ENCODE assay signal across 20 cellular contexts in the genomic region with DNA sequence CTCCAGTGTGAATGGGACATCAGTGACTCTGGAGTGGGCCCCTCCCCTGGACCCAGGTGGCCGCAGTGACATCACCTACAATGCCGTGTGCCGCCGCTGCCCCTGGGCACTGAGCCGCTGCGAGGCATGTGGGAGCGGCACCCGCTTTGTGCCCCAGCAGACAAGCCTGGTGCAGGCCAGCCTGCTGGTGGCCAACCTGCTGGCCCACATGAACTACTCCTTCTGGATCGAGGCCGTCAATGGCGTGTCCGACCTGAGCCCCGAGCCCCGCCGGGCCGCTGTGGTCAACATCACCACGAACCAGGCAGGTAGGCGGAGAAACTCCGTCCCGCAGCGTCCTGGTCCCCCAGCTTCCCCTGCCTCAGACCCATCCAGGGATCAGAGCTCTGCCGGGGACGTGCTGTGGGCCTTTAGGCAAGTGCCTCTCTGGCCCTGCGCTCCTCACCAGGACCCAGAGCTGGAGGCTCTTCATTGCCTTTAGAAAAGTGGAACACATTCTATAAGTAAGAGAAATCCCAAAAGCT. TPM values are rescaled to one million over a fixed set of nuclear protein-coding genes. Genes with fewer than 3 reads are reported as not detected.
DNase-seq lines count a peak whose midpoint lies in the region; ATAC-seq and TF ChIP-seq lines count a peak whose summit lies in the region.
"Had no signal": no experiment of that assay in that cellular context is flagged by ENCODE, and none has a peak within 500 bp of the region (broad histone marks: within the 10 kb centered on the region; RNA-seq: fewer than 3 reads in every experiment).

No MANE protein-coding gene starts in this region.

- no peaks in the 10 kb centered on the region for H3K9me1 ChIP-seq in IMR-90 (ENCODE audit: insufficient read depth, low read length)

- H3K4me1 ChIP-seq in IMR-90 (ENCODE audit: control insufficient read depth, insufficient read depth, low read length), result no peaks in the 10 kb centered on the region
- no peaks in the 10 kb centered on the region for H3K4me1 ChIP-seq in osteoblast (ENCODE audit: insufficient read depth, low read length)
- H3K4me1 ChIP-seq: Caco-2 had no signal

- peak overlapping the region; percentile 5 for H2AK9ac ChIP-seq in IMR-90 (replicated peaks; ENCODE audit: low read depth, low read length, poor library complexity)

- CTCF ChIA-PET in IMR-90 (lab: Yijun Ruan, JAX), result no interaction called here

- H3K4me3 ChIP-seq in IMR-90 (ENCODE audit: insufficient read depth, low read depth, low read length) (no peak overlapping the region), osteoblast (ENCODE audit: insufficient read depth, low read length) (no peak overlapping the region)
- H3K4me3 ChIP-seq: BLaER1 had no signal

- POLR2A ChIA-PET in IMR-90 (lab: Charles Lee; ENCODE audit: unreplicated experiment), result no interaction called here

- no peaks in the 10 kb centered on the region for H3K79me1 ChIP-seq in IMR-90 (ENCODE audit: low read depth in 1 of 2, low read length in 2 of 2)

- no peak overlapping the region for H2BK5ac ChIP-seq in IMR-90 (ENCODE audit: low read depth, low read length, poor library complexity, severe bottlenecking)

- H4K5ac ChIP-seq in IMR-90 (ENCODE audit: low read depth, low read length), result no peak overlapping the region

- TF ChIP-seq CTCF in IMR-90 (conservative IDR thresholded peaks at IDR 0.05; ENCODE audit: low read depth, low read length) (no peak), osteoblast (IDR thresholded peaks at IDR 0.05; ENCODE audit: extremely low read depth, low read depth, low read length) (no peak)

- H4K20me1 ChIP-seq in IMR-90 (ENCODE audit: insufficient read depth, low read length) (no peaks in the 10 kb centered on the region), osteoblast (ENCODE audit: insufficient read depth, low read length) (no peaks in the 10 kb centered on the region)
- H4K20me1 ChIP-seq: BLaER1 had no signal

- H3K9ac ChIP-seq in IMR-90 (ENCODE audit: low read depth, low read length), result no peak overlapping the region
- H3K9ac ChIP-seq: BLaER1 had no signal

- no peak overlapping the region for H3K27ac ChIP-seq in IMR-90 (ENCODE audit: insufficient read depth, low read length)
- H3K27ac ChIP-seq in osteoblast (ENCODE audit: low read depth, low read length), result no peak overlapping the region
- H3K27ac ChIP-seq: BLaER1 had no signal

- WGBS in IMR-90 (ENCODE audit: extremely low coverage in 2 of 2, insufficient read length in 1 of 2), 2 experiments, result 81% methylated on average over 7 of the region's 24 CpGs; no CpG with 5 or more reads in 1 of the 2 experiments

- dilution Hi-C loops in IMR-90 (cut with HindIII; ENCODE audit: low sequenced_read_pairs, unreplicated experiment), result no loop called here

- in situ Hi-C loops in IMR-90 (cut with MboI; ENCODE audit: low sequenced_read_pairs), result no loop called here

- H3K23ac ChIP-seq in IMR-90 (ENCODE audit: low read depth, low read length), result no peak overlapping the region

- no peak overlapping the region for H4K91ac ChIP-seq in IMR-90 (ENCODE audit: insufficient read depth, low read depth, low read length)

- H3K27me3 ChIP-seq in IMR-90 (ENCODE audit: control insufficient read depth, insufficient read depth, low read length) (peaks cover 70% of the 10 kb centered on the region), osteoblast (ENCODE audit: insufficient read depth, low read length) (peaks cover 20% of the 10 kb centered on the region)
- H3K27me3 ChIP-seq: BE2C, BLaER1 had no signal

- no peak overlapping the region for H2BK20ac ChIP-seq in IMR-90 (ENCODE audit: low read depth, low read length)

- ATAC-seq in IMR-90 (ENCODE audit: low read depth) (no peak), Right ventricle myocardium superior (ENCODE audit: poor library complexity) (no peak)

- no TSS peak for BruUV-seq in IMR-90 (replicated peaks; lab: Mats Ljungman, UMichigan)

- H3K79me2 ChIP-seq in osteoblast (ENCODE audit: insufficient read depth, low read length), result no peaks in the 10 kb centered on the region

- H2BK120ac ChIP-seq in IMR-90 (ENCODE audit: low read depth, low read length), result no peak overlapping the region

- no peak for TF ChIP-seq RAD21 in IMR-90 (IDR thresholded peaks at IDR 0.05; ENCODE audit: low read length)

- no peak overlapping the region for H3K56ac ChIP-seq in IMR-90 (ENCODE audit: extremely low read depth, insufficient read depth, low read length)

- no peak overlapping the region for H3K14ac ChIP-seq in IMR-90 (replicated peaks; ENCODE audit: low read depth, low read length)

- no peak overlapping the region for H4K8ac ChIP-seq in IMR-90 (ENCODE audit: low read depth in 2 of 2, low read length in 2 of 2)

- H3K4ac ChIP-seq in IMR-90 (ENCODE audit: low read depth, low read length), result no peak overlapping the region

- DNase-seq in COLO668 (lab: John Stamatoyannopoulos, UW; ENCODE audit: unreplicated experiment) (peak; percentile 34), IMR-90 (no peak), osteoblast (ENCODE audit: insufficient read length, low spot score, missing footprints) (peak; percentile 47), Right ventricle myocardium superior (no peak), NCI-H2196 treated with DMSO at 0.1 percent for 48 hours (lab: John Stamatoyannopoulos, UW; ENCODE audit: unreplicated experiment) (no peak)
- DNase-seq: 8988T; ACHN; BE2C; C1 segment of cervical spinal cord; Caco-2; Calu3; CD4-positive, alpha-beta memory T cell; CD4-positive, CD25-positive, alpha-beta regulatory T cell; CD8-positive, alpha-beta memory T cell; DMS79 treated with DMSO at 0.1 percent for 48 hours; GF-D8 had no signal

- H3K36me3 ChIP-seq in IMR-90 (ENCODE audit: control insufficient read depth, insufficient read depth, low read length), result no peaks in the 10 kb centered on the region
- no peaks in the 10 kb centered on the region for H3K36me3 ChIP-seq in osteoblast (ENCODE audit: insufficient read depth, low read length)
- H3K36me3 ChIP-seq: BE2C, BLaER1 had no signal

- H3K9me3 ChIP-seq in IMR-90 (ENCODE audit: control insufficient read depth, insufficient read depth, low read length) (no peaks in the 10 kb centered on the region), osteoblast (ENCODE audit: low read depth, low read length) (no peaks in the 10 kb centered on the region)
- H3K9me3 ChIP-seq: BE2C, BLaER1, Caco-2 had no signal

- no peak overlapping the region for H2AK5ac ChIP-seq in IMR-90 (ENCODE audit: low read depth, low read length)

- H3K4me2 ChIP-seq in IMR-90 (ENCODE audit: low read depth, low read length) (no peak overlapping the region), osteoblast (ENCODE audit: insufficient read depth, low read length) (no peak overlapping the region)
- H3K4me2 ChIP-seq: BLaER1 had no signal

- intact Hi-C loops in IMR-90 (cut with micrococcal nuclease) (no loop called here), Right ventricle myocardium superior (cut with DNase I) (no loop called here)

- no peak overlapping the region for H2AFZ ChIP-seq in IMR-90 (replicated peaks; ENCODE audit: low read length, poor library complexity)
- no peak overlapping the region for H2AFZ ChIP-seq in osteoblast (ENCODE audit: low read length)

- TF ChIP-seq POLR2A in IMR-90 (IDR thresholded peaks at IDR 0.05; ENCODE audit: low read depth, low read length), result no peak

- H3K18ac ChIP-seq in IMR-90 (ENCODE audit: low read depth, low read length), result no peak overlapping the region

- H2BK15ac ChIP-seq in IMR-90 (ENCODE audit: low read depth, low read length), result no peak overlapping the region

TF ChIP-seq in IMR-90, 13 proteins besides CTCF, POLR2A, EP300 and RAD21 (continues in another document):
- no peak for TF ChIP-seq BHLHE40 (IDR thresholded peaks at IDR 0.05; ENCODE audit: low read depth, low read length)
- TF ChIP-seq MXI1 (IDR thresholded peaks at IDR 0.05; ENCODE audit: borderline replicate concordance, low read depth, low read length), result no peak
- TF ChIP-seq RCOR1 (IDR thresholded peaks at IDR 0.05; ENCODE audit: insufficient replicate concordance, low read length), result no peak
- TF ChIP-seq, protein P1, sequence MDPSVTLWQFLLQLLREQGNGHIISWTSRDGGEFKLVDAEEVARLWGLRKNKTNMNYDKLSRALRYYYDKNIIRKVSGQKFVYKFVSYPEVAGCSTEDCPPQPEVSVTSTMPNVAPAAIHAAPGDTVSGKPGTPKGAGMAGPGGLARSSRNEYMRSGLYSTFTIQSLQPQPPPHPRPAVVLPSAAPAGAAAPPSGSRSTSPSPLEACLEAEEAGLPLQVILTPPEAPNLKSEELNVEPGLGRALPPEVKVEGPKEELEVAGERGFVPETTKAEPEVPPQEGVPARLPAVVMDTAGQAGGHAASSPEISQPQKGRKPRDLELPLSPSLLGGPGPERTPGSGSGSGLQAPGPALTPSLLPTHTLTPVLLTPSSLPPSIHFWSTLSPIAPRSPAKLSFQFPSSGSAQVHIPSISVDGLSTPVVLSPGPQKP (IDR thresholded peaks at IDR 0.05; ENCODE audit: borderline replicate concordance, low read depth, low read length), result no peak
- TF ChIP-seq FOS (IDR thresholded peaks at IDR 0.05; ENCODE audit: low read depth, low read length), result no peak
- no peak for TF ChIP-seq CHD1 (IDR thresholded peaks at IDR 0.05; ENCODE audit: low read depth, low read length)
- no peak for TF ChIP-seq USF2 (IDR thresholded peaks at IDR 0.05; ENCODE audit: low read depth, low read length)
- no peak for TF ChIP-seq RFX5 (IDR thresholded peaks at IDR 0.05; ENCODE audit: low read depth, low read length)

RNA-seq across cellular contexts. Expression of gene EPHA8, which starts 25.7 kb away (rescaled TPM):
- total RNA-seq in IMR-90 (2012; rRNA removed), result not detected in 2 replicates
- polyA plus RNA-seq in IMR-90 (2012; rRNA removed), result not detected in 2 replicates
- not detected in 2 replicates for polyA plus RNA-seq in IMR-90 (2012; cell fraction: cytosol; rRNA removed)
- polyA plus RNA-seq in IMR-90 (2012; cell fraction: nucleus; rRNA removed; ENCODE audit: low replicate concordance), result not detected in 2 replicates
- total RNA-seq in osteoblast, result not detected in 2 replicates
- total RNA-seq in Right ventricle myocardium superior, result not detected
- total RNA-seq: A673; Caco-2; Calu3; CD4-positive, alpha-beta memory T cell; CD4-positive, CD25-positive, alpha-beta regulatory T cell; CD8-positive, alpha-beta memory T cell had no signal
- polyA plus RNA-seq: AG04450; CD14-positive monocyte; CD4-positive, alpha-beta memory T cell; CD4-positive, CD25-positive, alpha-beta regulatory T cell; CD8-positive, alpha-beta memory T cell had no signal

RNA-seq across cellular contexts. Expression of gene C1QA, which starts 47.5 kb away (rescaled TPM):
- not detected in 2 replicates for total RNA-seq in IMR-90 (2012; rRNA removed)
- not detected in 2 replicates for polyA plus RNA-seq in IMR-90 (2012; rRNA removed)
- polyA plus RNA-seq in IMR-90 (2012; cell fraction: cytosol; rRNA removed), result not detected in 2 replicates
- polyA plus RNA-seq in IMR-90 (2012; cell fraction: nucleus; rRNA removed; ENCODE audit: low replicate concordance), result not detected in 2 replicates
- total RNA-seq in osteoblast, result 1.1 TPM in 1 of 2 replicates, not detected in the other
- total RNA-seq in Right ventricle myocardium superior, result 105 TPM
- total RNA-seq: A673; Caco-2; Calu3; CD4-positive, CD25-positive, alpha-beta regulatory T cell had no signal
- polyA plus RNA-seq: AG04450; CD4-positive, alpha-beta memory T cell; CD4-positive, CD25-positive, alpha-beta regulatory T cell; CD8-positive, alpha-beta memory T cell had no signal

RNA-seq across cellular contexts. Expression of gene C1QC, which starts 54.5 kb away (rescaled TPM):
- total RNA-seq in IMR-90 (2012; rRNA removed) (not detected in 2 replicates), osteoblast (2.2 TPM in 1 of 2 replicates, not detected in the other), Right ventricle myocardium superior (110 TPM)
- polyA plus RNA-seq in IMR-90 (2012; rRNA removed), result not detected in 2 replicates
- polyA plus RNA-seq in IMR-90 (2012; cell fraction: cytosol; rRNA removed), result not detected in 2 replicates
- not detected in 2 replicates for polyA plus RNA-seq in IMR-90 (2012; cell fraction: nucleus; rRNA removed; ENCODE audit: low replicate concordance)
- total RNA-seq: A673; Caco-2; Calu3; CD4-positive, CD25-positive, alpha-beta regulatory T cell had no signal
- polyA plus RNA-seq: AG04450; CD4-positive, alpha-beta memory T cell; CD4-positive, CD25-positive, alpha-beta regulatory T cell; CD8-positive, alpha-beta memory T cell had no signal

Comparison
In these comparisons a context has a peak if more than half of its experiments do, and no peak if none do; other contexts are left out.
1. DNase-seq: peak in COLO668 (single experiment) and osteoblast (single experiment); none in IMR-90 (single experiment), Right ventricle myocardium superior (single experiment) and NCI-H2196 treated with DMSO at 0.1 percent for 48 hours (single experiment).
2. RNA of gene C1QA, which starts 47.5 kb away (total RNA-seq): 105 TPM in Right ventricle myocardium superior (single experiment); 1.1 TPM in osteoblast and not detected in IMR-90; every median in the first group is over 10 times any median in the second.
3. RNA of gene C1QC, which starts 54.5 kb away (total RNA-seq): 110 TPM in Right ventricle myocardium superior (single experiment); 2.2 TPM in osteoblast and not detected in IMR-90; every median in the first group is over 10 times any median in the second.